In the genomic region with DNA sequence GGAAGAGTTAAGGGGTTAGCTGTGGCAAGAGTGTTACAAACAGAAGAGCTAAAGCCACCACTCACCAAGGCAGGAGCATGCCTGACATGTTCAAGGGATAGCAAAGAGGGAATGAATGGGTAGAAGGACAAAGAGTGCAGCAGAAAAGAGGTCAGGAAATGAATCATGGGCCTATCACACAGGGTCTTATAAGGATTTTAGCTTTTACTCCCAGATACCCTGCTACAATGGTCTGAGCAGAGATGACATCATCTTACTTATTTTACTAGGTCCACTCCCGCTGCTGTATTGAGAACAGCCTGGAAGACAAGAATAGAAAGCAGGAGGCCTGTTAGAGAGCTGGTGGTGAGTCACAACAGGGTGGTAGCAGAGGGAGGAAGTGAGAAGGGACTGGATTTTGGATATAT, we compare ENCODE assay signal across 8 cellular contexts. TPM values are rescaled to one million over a fixed set of nuclear protein-coding genes. Genes with fewer than 3 reads are reported as not detected.
DNase-seq lines count a peak whose midpoint lies in the region; ATAC-seq and TF ChIP-seq lines count a peak whose summit lies in the region.

No MANE protein-coding gene starts in this region.

- H3F3A ChIP-seq in smooth muscle cell (ENCODE audit: low read depth), result peaks cover 20% of the 10 kb centered on the region

- 0% methylated on average over 1 of the region's 1 CpG for WGBS in smooth muscle cell (ENCODE audit: low lambda C conversion rate)

- ATAC-seq in GM18907 (IDR thresholded peaks at IDR 0.05; ENCODE audit: unreplicated experiment) (peak; percentile 84), HG03103 (IDR thresholded peaks at IDR 0.05; ENCODE audit: low read depth, unreplicated experiment) (peak; percentile 96)

- H3K27ac ChIP-seq in SJSA1, result peak overlapping the region; percentile 51
- peak overlapping the region; percentile 88 for H3K27ac ChIP-seq in smooth muscle cell (ENCODE audit: low read depth)

- H3K4me1 ChIP-seq in SJSA1 (replicated peaks) (peaks cover 15% of the 10 kb centered on the region), smooth muscle cell (ENCODE audit: low read depth) (peaks cover 13% of the 10 kb centered on the region)

- H3K4me3 ChIP-seq in AG09309 (ENCODE audit: control insufficient read depth, low read depth, low read length) (no peak overlapping the region), SJSA1 (no peak overlapping the region), smooth muscle cell (no peak overlapping the region)

- H3K9me3 ChIP-seq in SJSA1 (replicated peaks) (no peaks in the 10 kb centered on the region), smooth muscle cell (replicated peaks; ENCODE audit: low read depth) (no peaks in the 10 kb centered on the region)

- DNase-seq in AG09309 (ENCODE audit: low read depth) (peak; percentile 71), SJSA1 (ENCODE audit: low read depth in 1 of 2, low spot score in 2 of 2) (peak; percentile 88), glomerular visceral epithelial cell (ENCODE audit: extremely low spot score) (peak; percentile 81), smooth muscle cell (lab: John Stamatoyannopoulos, UW; ENCODE audit: unreplicated experiment) (no peak), NCI-H2107 (lab: John Stamatoyannopoulos, UW) (no peak)
- no peak for DNase-seq in activated CD8-positive, alpha-beta memory T cell treated with anti-CD3 and anti-CD28 coated beads for 24 hours

- peaks cover 35% of the 10 kb centered on the region for H3K79me2 ChIP-seq in smooth muscle cell (ENCODE audit: low read depth)

- H3K36me3 ChIP-seq in SJSA1 (peaks cover 48% of the 10 kb centered on the region), smooth muscle cell (ENCODE audit: low read depth) (peaks cover 21% of the 10 kb centered on the region)

- H4K20me1 ChIP-seq in smooth muscle cell (ENCODE audit: low read depth), result peaks cover 23% of the 10 kb centered on the region

- H3K27me3 ChIP-seq in SJSA1 (replicated peaks), result no peaks in the 10 kb centered on the region
- H3K27me3 ChIP-seq in smooth muscle cell (ENCODE audit: low read depth), result no peaks in the 10 kb centered on the region

- H3K4me2 ChIP-seq in smooth muscle cell, result peak overlapping the region; percentile 60

- no peak overlapping the region for H2AFZ ChIP-seq in smooth muscle cell (ENCODE audit: low read depth)

- peak overlapping the region; percentile 32 for H3K9ac ChIP-seq in smooth muscle cell (ENCODE audit: low read depth)

- TF ChIP-seq CTCF in AG09309 (IDR thresholded peaks at IDR 0.05; ENCODE audit: control insufficient read depth, insufficient read depth, low read depth, low read length, missing control alignments) (no peak), smooth muscle cell (IDR thresholded peaks at IDR 0.05; ENCODE audit: borderline replicate concordance, insufficient read depth, poor library complexity, severe bottlenecking) (no peak)

RNA-seq across cellular contexts. Expression of gene TRAF6, which starts 9.8 kb away (rescaled TPM):
- 7.7 and 9.2 TPM in 2 replicates for total RNA-seq in SJSA1 (2014; rRNA removed; shearing (Covaris generic))
- 18.9 and 19.7 TPM in 2 replicates for total RNA-seq in smooth muscle cell
- 9.9 and 14.7 TPM in 2 replicates for polyA plus RNA-seq in smooth muscle cell

Comparison
In these comparisons a context has a peak if more than half of its experiments do, and no peak if none do; other contexts are left out.
1. DNase-seq: peak in AG09309 (single experiment), SJSA1 (2 of 2) and glomerular visceral epithelial cell (single experiment); none in smooth muscle cell (single experiment), NCI-H2107 (single experiment) and activated CD8-positive, alpha-beta memory T cell treated with anti-CD3 and anti-CD28 coated beads for 24 hours (single experiment).